Comparison of ENCODE assay signal across 1 cellular context in genomic region chr1:156893048-156893953, GRCh38.
TF ChIP-seq lines count a peak whose summit lies in the region.

Gene PEAR1 (plus strand): TSS chr1:156893718. CDS start chr1:156903927, 10,209 bp downstream.

TF ChIP-seq in SK-N-SH, 30 proteins besides CTCF, POLR2A, EP300 and RAD21 (continued from another document):
- TF ChIP-seq IRF3 (IDR thresholded peaks at IDR 0.05; ENCODE audit: low read depth, low read length): no peak
- no peak for TF ChIP-seq SMC3 (IDR thresholded peaks at IDR 0.05; ENCODE audit: low read depth, low read length)
- TF ChIP-seq TCF12 (IDR thresholded peaks at IDR 0.05): no peak
- no peak for TF ChIP-seq FOXM1 (IDR thresholded peaks at IDR 0.05; ENCODE audit: low read depth)
- no peak for TF ChIP-seq FOSL2 (IDR thresholded peaks at IDR 0.05; ENCODE audit: borderline replicate concordance, low read depth)
- TF ChIP-seq RFX5 (IDR thresholded peaks at IDR 0.05; ENCODE audit: low read length): no peak
- TF ChIP-seq JUND (IDR thresholded peaks at IDR 0.05): no peak
- no peak for TF ChIP-seq SIN3A (IDR thresholded peaks at IDR 0.05; ENCODE audit: borderline replicate concordance, low read depth, low read length)
- TF ChIP-seq YY1 (IDR thresholded peaks at IDR 0.05; ENCODE audit: low read depth): no peak
